Comparison of ENCODE assay signal across 10 cellular contexts in the genomic region with DNA sequence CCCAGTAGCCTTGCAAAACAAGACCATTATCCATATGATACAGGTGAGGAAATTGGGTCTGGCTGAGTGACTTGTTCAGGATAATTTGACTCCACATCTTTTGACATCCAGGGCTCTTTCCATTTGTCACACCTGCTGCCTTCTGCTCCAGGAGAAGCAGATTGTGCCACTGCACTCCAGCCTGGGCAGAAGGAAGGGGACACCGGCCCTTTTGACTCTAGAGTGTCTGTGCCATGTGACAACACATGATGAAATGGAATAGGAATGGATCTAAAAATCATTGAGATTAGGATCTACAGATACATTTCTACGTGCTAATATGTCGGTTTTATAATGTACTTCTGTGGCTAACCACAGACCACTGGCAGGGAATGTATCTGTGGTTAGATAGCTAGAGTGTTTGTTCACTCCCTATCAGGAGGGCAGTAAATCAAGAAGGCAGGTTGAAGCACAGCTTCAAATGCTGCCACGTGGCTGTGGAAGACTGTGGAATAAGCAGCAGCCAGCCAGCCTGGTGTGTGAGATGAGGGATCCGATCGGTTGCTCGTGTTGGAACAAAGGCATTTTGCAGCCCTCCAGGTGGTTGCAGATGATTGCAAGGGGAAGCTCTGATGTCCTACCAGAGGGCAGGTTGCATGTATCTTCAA. TPM values are rescaled to one million over a fixed set of nuclear protein-coding genes. Genes with fewer than 3 reads are reported as not detected.
A peak's percentile ranks its signal among the peaks of the same experiment; 100 is the strongest.
DNase-seq lines count a peak whose midpoint lies in the region; ATAC-seq, FAIRE-seq and TF ChIP-seq lines count a peak whose summit lies in the region.
"Had no signal": no experiment of that assay in that cellular context is flagged by ENCODE, and none has a peak within 500 bp of the region (broad histone marks: within the 10 kb centered on the region; RNA-seq: fewer than 3 reads in every experiment).

No MANE protein-coding gene starts in this region.

- H3K27ac ChIP-seq in SK-N-MC, result no peak overlapping the region

- H3K4me1 Mint-ChIP-seq in immature natural killer cell, result peaks cover 13 to 15% of the 10 kb centered on the region in 2 donors
- H3K4me1 Mint-ChIP-seq: memory B cell had no signal

- peaks cover 0 to 2% (median 0%) of the 10 kb centered on the region in 6 donors for H3K9me3 Mint-ChIP-seq in immature natural killer cell
- H3K9me3 Mint-ChIP-seq: memory B cell had no signal

- H3K36me3 ChIP-seq in BJ (ENCODE audit: control insufficient read depth, insufficient read depth, low read length) (no peaks in the 10 kb centered on the region), SK-N-MC (ENCODE audit: insufficient read depth, low read length) (no peaks in the 10 kb centered on the region), mucosa of descending colon (ENCODE audit: low read depth) (no peaks in the 10 kb centered on the region)

- FAIRE-seq in HTR-8/SVneo (lab: Jason Lieb, UNC), result peak; percentile 90

- H3K27me3 ChIP-seq in BJ (ENCODE audit: control insufficient read depth, insufficient read depth, low read length), result peaks cover 26% of the 10 kb centered on the region

- H3K9me3 ChIP-seq in SK-N-MC (ENCODE audit: low read depth, low read length), result no peaks in the 10 kb centered on the region
- no peaks in the 10 kb centered on the region for H3K9me3 ChIP-seq in mucosa of descending colon

- no peak overlapping the region for H3K27ac Mint-ChIP-seq in immature natural killer cell
- H3K27ac Mint-ChIP-seq: memory B cell had no signal

- ATAC-seq in mucosa of descending colon (no peak), HG03378 (IDR thresholded peaks at IDR 0.05; ENCODE audit: unreplicated experiment) (no peak)

- CTCF ChIA-PET in BJ (lab: Yijun Ruan, JAX), result interaction anchor here (1.2 to 2.6 kb wide), 3 partner anchors 11 to 91 kb away, joined by 3 to 11 read pairs (median 4); no protein-coding TSS in a partner anchor

- peak overlapping the region in 1 of 5 donors; percentile 28 for H3K4me3 Mint-ChIP-seq in immature natural killer cell
- H3K4me3 Mint-ChIP-seq: memory B cell had no signal

- peak; percentile 72 for DNase-seq in BJ (ENCODE audit: low read depth)
- DNase-seq in HTR-8/SVneo (ENCODE audit: insufficient read length, low spot score), result peak; percentile 71
- DNase-seq in SK-N-MC (ENCODE audit: low read depth, low spot score), result peak; percentile 58
- DNase-seq in immature natural killer cell, result peak; percentile 3 to 39 (median 13)
- DNase-seq in mucosa of descending colon, result no peak
- DNase-seq in D341Med (ENCODE audit: low spot score), result no peak
- DNase-seq in stimulated activated naive CD4-positive, alpha-beta T cell (lab: John Stamatoyannopoulos, UW), result no peak
- DNase-seq: aorta had no signal

- H3K4me1 ChIP-seq in mucosa of descending colon (ENCODE audit: low read depth), result no peaks in the 10 kb centered on the region

- H3K9ac ChIP-seq in SK-N-MC (ENCODE audit: insufficient read length), result no peak overlapping the region

- intact Hi-C loops in mucosa of descending colon (cut with DNase I, micrococcal nuclease), result no loop called here

- H3K4me3 ChIP-seq in BJ (ENCODE audit: low read depth, low read length) (no peak overlapping the region), SK-N-MC (peak overlapping the region; percentile 23; the same call in 1 of the 2 replicates), mucosa of descending colon (no peak overlapping the region)

- POLR2A ChIA-PET in BJ (lab: Charles Lee), result interaction anchor here (0.6 kb wide), 1 partner anchor 360 kb away, joined by 4 read pairs; no protein-coding TSS in a partner anchor

- no peaks in the 10 kb centered on the region for H3K36me3 Mint-ChIP-seq in immature natural killer cell
- H3K36me3 Mint-ChIP-seq: memory B cell had no signal

- TF ChIP-seq CTCF in BJ (IDR thresholded peaks at IDR 0.05; ENCODE audit: insufficient read depth, low read depth, low read length) (no peak), mucosa of descending colon (IDR thresholded peaks at IDR 0.05) (no peak)

- peaks cover 6 to 23% (median 17%) of the 10 kb centered on the region in 3 donors for H3K27me3 Mint-ChIP-seq in immature natural killer cell (ENCODE audit: low read depth in 3 of 3)

RNA-seq across cellular contexts. Expression of a gene that starts 28.4 kb away (rescaled TPM):
- 11.8 and 14.2 TPM in 2 replicates for polyA plus RNA-seq in BJ (2011; rRNA removed)
- 20.5 and 48.5 TPM in 2 replicates for polyA minus RNA-seq in BJ (2011; rRNA and poly(A)+ RNA removed)
- polyA plus RNA-seq in immature natural killer cell, result not detected
- total RNA-seq in mucosa of descending colon, result 10 to 100 TPM in 1 of 3 donors, 1 to 10 TPM in 2; 5.4 to 82.5 (median 8.1) TPM

Comparison
In these comparisons a context has a peak if more than half of its experiments do, and no peak if none do; other contexts are left out.
1. DNase-seq: peak in BJ (single experiment), HTR-8/SVneo (single experiment), SK-N-MC (single experiment) and immature natural killer cell (3 of 3); none in mucosa of descending colon (0 of 3), D341Med (single experiment) and stimulated activated naive CD4-positive, alpha-beta T cell (0 of 6).
2. RNA of a gene that starts 28.4 kb away (polyA plus RNA-seq): 11.8 to 14.2 TPM in BJ; not detected in immature natural killer cell; every median in the first group is over 10 times any median in the second.